15 cellular contexts compared by ENCODE assay signal in the genomic region with DNA sequence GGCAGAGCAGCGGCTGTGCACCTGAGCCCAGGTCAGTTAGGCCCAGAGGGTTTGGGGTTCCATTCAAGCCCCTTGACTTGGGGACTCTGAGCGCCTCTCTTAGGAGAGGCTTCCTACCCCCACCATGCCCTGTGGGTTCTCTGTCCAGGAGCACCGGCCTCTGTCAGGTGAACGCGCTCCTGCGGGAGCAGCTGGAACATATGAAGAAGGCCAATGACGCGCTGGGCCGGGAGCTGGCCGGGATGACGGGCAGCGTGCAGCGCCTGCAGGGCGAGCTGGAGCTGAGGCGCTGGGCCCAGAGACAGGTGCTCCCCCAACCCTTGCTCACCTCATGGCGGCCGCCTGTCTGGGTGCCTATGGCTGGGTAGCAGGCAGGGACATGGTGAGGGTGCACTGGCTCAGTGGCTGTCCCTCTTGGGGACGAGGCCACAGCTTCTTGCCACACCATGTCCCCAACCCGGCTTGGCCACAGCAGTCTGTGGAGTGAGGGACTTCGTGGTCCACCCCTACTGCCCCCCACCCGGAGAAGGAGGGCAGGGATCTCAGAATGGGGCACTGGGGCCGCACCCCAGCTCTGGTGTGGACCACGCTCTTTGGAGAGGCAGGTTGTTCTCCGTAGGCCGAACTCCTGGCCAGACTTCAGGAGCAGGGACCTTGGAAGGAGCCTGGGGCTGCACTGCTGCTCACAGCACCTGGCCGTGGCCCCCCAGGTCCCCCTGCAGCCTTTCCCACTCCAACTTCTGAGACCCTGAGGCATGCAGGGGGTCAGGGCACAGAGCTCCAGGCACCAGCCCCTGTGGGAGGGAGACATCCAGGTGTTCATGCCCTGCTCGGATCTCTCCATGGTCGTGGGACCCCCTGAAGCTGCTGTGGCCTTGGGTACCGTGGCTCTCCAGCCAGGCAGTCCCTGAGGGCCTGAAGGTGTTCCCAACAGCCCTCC. TPM values are rescaled to one million over a fixed set of nuclear protein-coding genes. Genes with fewer than 3 reads are reported as not detected.
A peak's percentile ranks its signal among the peaks of the same experiment; 100 is the strongest.
DNase-seq lines count a peak whose midpoint lies in the region; ATAC-seq and TF ChIP-seq lines count a peak whose summit lies in the region.
"Had no signal": no experiment of that assay in that cellular context is flagged by ENCODE, and none has a peak within 500 bp of the region (broad histone marks: within the 10 kb centered on the region; RNA-seq: fewer than 3 reads in every experiment).

No MANE protein-coding gene starts in this region.

- H2AFZ ChIP-seq in neuronal stem cell (ENCODE audit: low read length): no peak overlapping the region

- H3K4me3 ChIP-seq in endodermal cell (ENCODE audit: low read length): no peak overlapping the region
- no peak overlapping the region for H3K4me3 ChIP-seq in neuronal stem cell (ENCODE audit: low read length in 2 of 2)
- H3K4me3 ChIP-seq in aorta (ENCODE audit: low read length in 2 of 2): no peak overlapping the region

- H3K23ac ChIP-seq in neuronal stem cell (ENCODE audit: low read depth, low read length, poor library complexity): peak overlapping the region; percentile 6

- no peaks in the 10 kb centered on the region for H3K4me1 Mint-ChIP-seq in endodermal cell
- H3K4me1 Mint-ChIP-seq: immature natural killer cell had no signal

- no peak overlapping the region for H2BK120ac ChIP-seq in neuronal stem cell (ENCODE audit: low read depth, low read length)

- H2AK5ac ChIP-seq in neuronal stem cell (ENCODE audit: low read depth, low read length): no peak overlapping the region

- H3K27ac ChIP-seq in endodermal cell (ENCODE audit: low read depth, low read length) (no peak overlapping the region), neuronal stem cell (replicated peaks; ENCODE audit: low read length) (no peak overlapping the region), aorta (ENCODE audit: low read depth in 1 of 2, low read length in 2 of 2) (no peak overlapping the region)

- no peaks in the 10 kb centered on the region for H3K9me3 Mint-ChIP-seq in endodermal cell
- H3K9me3 Mint-ChIP-seq: immature natural killer cell had no signal

- H2BK12ac ChIP-seq in neuronal stem cell (ENCODE audit: low read length): peak overlapping the region; percentile 22

- no peak overlapping the region for H3K4me2 ChIP-seq in neuronal stem cell (ENCODE audit: insufficient read depth, low read length, poor library complexity, severe bottlenecking)

- peak overlapping the region; percentile 49 for H2BK15ac ChIP-seq in neuronal stem cell (ENCODE audit: low read length)

- H3K27me3 Mint-ChIP-seq in endodermal cell (ENCODE audit: insufficient read depth): no peaks in the 10 kb centered on the region
- H3K27me3 Mint-ChIP-seq: CD4-positive, CD25-positive, alpha-beta regulatory T cell had no signal

- H3K36me3 ChIP-seq in endodermal cell (ENCODE audit: control insufficient read depth, insufficient read depth, low read length) (no peaks in the 10 kb centered on the region), neuronal stem cell (replicated peaks in 1 of 2; ENCODE audit: control insufficient read depth in 2 of 2, insufficient read depth in 2 of 2, low read length in 2 of 2) (no peaks in the 10 kb centered on the region), aorta (ENCODE audit: control insufficient read depth in 1 of 2, insufficient read depth in 2 of 2, low read length in 1 of 2) (no peaks in the 10 kb centered on the region)

- intact Hi-C loops in aorta (cut with DNase I): no loop called here

- H4K91ac ChIP-seq in neuronal stem cell (ENCODE audit: low read depth, low read length, poor library complexity): no peak overlapping the region

- H3K36me3 Mint-ChIP-seq in endodermal cell (ENCODE audit: low read depth): no peaks in the 10 kb centered on the region
- H3K36me3 Mint-ChIP-seq: CD4-positive, CD25-positive, alpha-beta regulatory T cell; immature natural killer cell had no signal

- no peak overlapping the region for H3K14ac ChIP-seq in neuronal stem cell (ENCODE audit: low read length)

- ATAC-seq in aorta (ENCODE audit: low FRiP score): no peak

- no peak overlapping the region for H3K4ac ChIP-seq in neuronal stem cell (ENCODE audit: low read length)

- WGBS in endodermal cell (ENCODE audit: insufficient coverage in 1 of 2, insufficient read length in 1 of 2), 2 experiments: 95 to 96% methylated on average over 17 to 29 of the region's 29 CpGs
- no CpG with 5 or more reads among the region's 29 CpGs for WGBS in neuronal stem cell (ENCODE audit: extremely low coverage in 2 of 2, insufficient read length in 2 of 2, insufficient replicate concordance in 1 of 2), 2 donors
- 82 to 85% methylated on average over 29 of the region's 29 CpGs for WGBS in aorta, 2 donors

- peak overlapping the region; percentile 7 for H3K18ac ChIP-seq in neuronal stem cell (ENCODE audit: low read length)

- H3K9ac ChIP-seq in endodermal cell (ENCODE audit: extremely low read depth, low read length, poor library complexity, severe bottlenecking): no peak overlapping the region
- no peak overlapping the region for H3K9ac ChIP-seq in neuronal stem cell (ENCODE audit: low read depth, low read length, poor library complexity)

- peak; percentile 5 for DNase-seq in stimulated activated CD4-positive, alpha-beta T cell treated with anti-CD3 and anti-CD28 coated beads, Interleukin-15, amount 100 ng/mL, for 24 hours
- DNase-seq in stimulated activated CD4-positive, alpha-beta T cell treated with anti-CD3 and anti-CD28 coated beads, Interleukin-4, amount 100 ng/mL, for 24 hours: no peak
- DNase-seq in endodermal cell (peak; percentile 54), neuronal stem cell (ENCODE audit: low spot score) (no peak), aorta (peak; percentile 44 to 72), NAMALWA (ENCODE audit: low spot score) (no peak), kidney tubule cell (ENCODE audit: low spot score) (no peak), HK-2 (ENCODE audit: unreplicated experiment) (no peak)
- DNase-seq: activated CD4-positive, alpha-beta T cell treated with anti-CD3 and anti-CD28 coated beads, Interleukin-2, amount 50 U/mL, for 48 hours; immature natural killer cell; NCI-H774; stimulated activated CD4-positive, alpha-beta T cell treated with anti-CD3 and anti-CD28 coated beads, Interleukin-2, amount 100 ng/mL, for 48 hours; SW 1271 had no signal

- H3K9me3 ChIP-seq in endodermal cell (ENCODE audit: control insufficient read depth, low read length) (no peaks in the 10 kb centered on the region), neuronal stem cell (replicated peaks in 1 of 2; ENCODE audit: control insufficient read depth in 2 of 2, insufficient read depth in 1 of 2, low read depth in 1 of 2, low read length in 2 of 2) (no peaks in the 10 kb centered on the region), aorta (ENCODE audit: control insufficient read depth, low read length) (peaks cover 3% of the 10 kb centered on the region)

- H3K4me1 ChIP-seq in endodermal cell (ENCODE audit: control insufficient read depth, insufficient read depth, low read length) (no peaks in the 10 kb centered on the region), neuronal stem cell (ENCODE audit: control insufficient read depth in 2 of 2, insufficient read depth in 1 of 2, low read depth in 1 of 2, low read length in 2 of 2) (peaks cover 0 to 2% of the 10 kb centered on the region in 2 donors), aorta (ENCODE audit: control insufficient read depth in 1 of 2, insufficient read depth in 2 of 2, low read length in 2 of 2) (no peaks in the 10 kb centered on the region)

- TF ChIP-seq CTCF in endodermal cell (conservative IDR thresholded peaks at IDR 0.05): no peak

- peaks cover 2% of the 10 kb centered on the region for H3K79me1 ChIP-seq in neuronal stem cell (ENCODE audit: low read depth, low read length)

- no peak overlapping the region for H3K27ac Mint-ChIP-seq in endodermal cell
- H3K27ac Mint-ChIP-seq: CD4-positive, CD25-positive, alpha-beta regulatory T cell; immature natural killer cell had no signal

- H4K8ac ChIP-seq in neuronal stem cell (ENCODE audit: low read depth, low read length): no peak overlapping the region

- H3K4me3 Mint-ChIP-seq in endodermal cell: no peak overlapping the region
- H3K4me3 Mint-ChIP-seq: CD4-positive, CD25-positive, alpha-beta regulatory T cell; immature natural killer cell had no signal

- H3K27me3 ChIP-seq in endodermal cell (ENCODE audit: control insufficient read depth, insufficient read depth, low read length, poor library complexity, severe bottlenecking): no peaks in the 10 kb centered on the region
- H3K27me3 ChIP-seq in neuronal stem cell (ENCODE audit: control insufficient read depth in 3 of 3, insufficient read depth in 3 of 3, low read depth in 1 of 3, low read length in 3 of 3): peaks cover 0 to 34% (median 0%) of the 10 kb centered on the region in 3 experiments
- H3K27me3 ChIP-seq in aorta (ENCODE audit: control insufficient read depth in 1 of 2, insufficient read depth in 2 of 2, low read length in 1 of 2): no peaks in the 10 kb centered on the region

- H2BK5ac ChIP-seq in neuronal stem cell (ENCODE audit: low read length): no peak overlapping the region

RNA-seq across cellular contexts. Expression of a gene that starts 19.7 kb away (rescaled TPM):
- total RNA-seq in endodermal cell: not detected
- not detected for polyA plus RNA-seq in endodermal cell (2013, experiment 1 of 2)
- polyA plus RNA-seq in endodermal cell (2013, experiment 2 of 2): not detected
- polyA plus RNA-seq in neuronal stem cell (2013, experiment 1 of 2): not detected
- polyA plus RNA-seq in neuronal stem cell (2013, experiment 2 of 2): not detected
- under 1 TPM; 0.13 to 0.45 TPM for total RNA-seq in aorta
- not detected for polyA plus RNA-seq in aorta
- total RNA-seq: CD4-positive, CD25-positive, alpha-beta regulatory T cell; subcutaneous adipose tissue had no signal
- polyA plus RNA-seq: CD4-positive, CD25-positive, alpha-beta regulatory T cell; immature natural killer cell had no signal

RNA-seq across cellular contexts. Expression of a gene that starts 29.9 kb away (rescaled TPM):
- under 1 TPM in 1 of 2 donors, not detected in 1; 0.31 TPM for total RNA-seq in endodermal cell
- not detected for polyA plus RNA-seq in endodermal cell (2013, experiment 1 of 2)
- not detected for polyA plus RNA-seq in endodermal cell (2013, experiment 2 of 2)
- not detected for polyA plus RNA-seq in neuronal stem cell (2013, experiment 1 of 2)
- not detected for polyA plus RNA-seq in neuronal stem cell (2013, experiment 2 of 2)
- not detected for total RNA-seq in aorta
- 1 to 10 TPM in 1 of 2 donors, not detected in 1; 5.5 TPM for polyA plus RNA-seq in aorta
- total RNA-seq: CD4-positive, CD25-positive, alpha-beta regulatory T cell; subcutaneous adipose tissue had no signal
- polyA plus RNA-seq: CD4-positive, CD25-positive, alpha-beta regulatory T cell; immature natural killer cell had no signal

RNA-seq across cellular contexts. Expression of a gene that starts 57.2 kb away (rescaled TPM):
- total RNA-seq in endodermal cell (under 1 TPM in 1 of 2 donors, not detected in 1; 0.31 TPM), aorta (not detected)
- not detected for polyA plus RNA-seq in endodermal cell (2013, experiment 1 of 2)
- not detected for polyA plus RNA-seq in endodermal cell (2013, experiment 2 of 2)
- not detected for polyA plus RNA-seq in neuronal stem cell (2013, experiment 1 of 2)
- polyA plus RNA-seq in neuronal stem cell (2013, experiment 2 of 2): not detected
- polyA plus RNA-seq in aorta: not detected
- total RNA-seq: CD4-positive, CD25-positive, alpha-beta regulatory T cell had no signal
- polyA plus RNA-seq: CD4-positive, CD25-positive, alpha-beta regulatory T cell; immature natural killer cell had no signal

Comparison
In these comparisons a context has a peak if more than half of its experiments do, and no peak if none do; other contexts are left out.
1. DNase-seq: peak in stimulated activated CD4-positive, alpha-beta T cell treated with anti-CD3 and anti-CD28 coated beads, Interleukin-15, amount 100 ng/mL, for 24 hours (single experiment), endodermal cell (single experiment) and aorta (2 of 2); none in stimulated activated CD4-positive, alpha-beta T cell treated with anti-CD3 and anti-CD28 coated beads, Interleukin-4, amount 100 ng/mL, for 24 hours (single experiment), neuronal stem cell (single experiment), NAMALWA (single experiment), kidney tubule cell (single experiment) and HK-2 (single experiment).